ENCODE assay signal across 39 cellular contexts in the genomic region with DNA sequence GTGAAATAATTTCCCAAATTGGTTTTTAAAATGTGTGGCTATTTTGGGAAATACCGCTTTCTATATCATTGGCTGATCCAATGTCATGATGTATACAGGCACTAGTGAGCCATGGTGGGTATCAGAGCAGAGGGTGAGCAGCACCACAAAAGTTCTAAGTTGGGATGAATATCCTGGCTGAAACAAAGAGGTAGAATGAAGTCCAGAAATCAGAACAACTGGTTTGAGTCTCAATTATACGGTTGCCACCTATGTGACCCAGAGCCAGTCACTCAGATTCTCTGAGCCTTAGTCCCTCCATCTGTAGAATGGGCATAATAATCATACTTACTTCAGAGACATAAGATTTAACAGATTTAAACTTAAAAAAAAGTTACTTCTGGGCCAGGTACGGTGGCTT.
"Had no signal": no experiment of that assay in that cellular context is flagged by ENCODE, and none has a peak within 500 bp of the region (broad histone marks: within the 10 kb centered on the region; RNA-seq: fewer than 3 reads in every experiment).

No MANE protein-coding gene starts in this region.

- H3K27me3 Mint-ChIP-seq: activated CD4-positive, alpha-beta memory T cell treated with anti-CD3 and anti-CD28 coated beads, Interleukin-2, amount 10 ng/mL, durations not matched to agents 7 days and 5 days; activated CD4-positive, alpha-beta T cell treated with anti-CD3 and anti-CD28 coated beads for 36 hours; activated CD4-positive, alpha-beta T cell treated with anti-CD3 and anti-CD28 coated beads, Interleukin-2, amount 10 ng/mL, durations not matched to agents 7 days and 5 days; activated CD8-positive, alpha-beta memory T cell treated with anti-CD3 and anti-CD28 coated beads, Interleukin-2, amount 10 ng/mL, durations not matched to agents 7 days and 5 days; activated naive CD4-positive, alpha-beta T cell treated with anti-CD3 and anti-CD28 coated beads, Interleukin-2, amount 10 ng/mL, durations not matched to agents 7 days and 5 days; activated naive CD4-positive, alpha-beta T cell treated with anti-CD3 and anti-CD28 coated beads, Interleukin-2, amount 50 U/mL, for 24 hours; activated naive CD8-positive, alpha-beta T cell; activated naive CD8-positive, alpha-beta T cell treated with anti-CD3 and anti-CD28 coated beads, Interleukin-2, amount 10 ng/mL, durations not matched to agents 7 days and 5 days; activated naive CD8-positive, alpha-beta T cell treated with anti-CD3 and anti-CD28 coated beads, Interleukin-2, amount 50 U/mL, for 24 hours; activated T-cell treated with anti-CD3 and anti-CD28 coated beads, Interleukin-2, amount 50 U/mL, for 24 hours; central memory CD8-positive, alpha-beta T cell had no signal

- H3K36me3 ChIP-seq: ascending aorta, cardiac muscle cell had no signal

- FAIRE-seq: bronchial epithelial cell, TTC549 had no signal

- H3K36me3 Mint-ChIP-seq: activated CD8-positive, alpha-beta memory T cell treated with anti-CD3 and anti-CD28 coated beads, Interleukin-2, amount 10 ng/mL, durations not matched to agents 7 days and 5 days; activated naive CD4-positive, alpha-beta T cell treated with anti-CD3 and anti-CD28 coated beads, Interleukin-2, amount 10 ng/mL, durations not matched to agents 7 days and 5 days; activated naive CD4-positive, alpha-beta T cell treated with anti-CD3 and anti-CD28 coated beads, Interleukin-2, amount 50 U/mL, for 24 hours; activated naive CD8-positive, alpha-beta T cell; activated naive CD8-positive, alpha-beta T cell treated with anti-CD3 and anti-CD28 coated beads, Interleukin-2, amount 10 ng/mL, durations not matched to agents 7 days and 5 days; brain had no signal

- H3K27me3 ChIP-seq: ascending aorta, cardiac muscle cell had no signal

- H3K4me1 Mint-ChIP-seq: activated CD4-positive, alpha-beta memory T cell treated with anti-CD3 and anti-CD28 coated beads, Interleukin-2, amount 10 ng/mL, durations not matched to agents 7 days and 5 days; activated CD4-positive, alpha-beta T cell treated with anti-CD3 and anti-CD28 coated beads for 36 hours; activated CD4-positive, alpha-beta T cell treated with anti-CD3 and anti-CD28 coated beads, Interleukin-2, amount 10 ng/mL, durations not matched to agents 7 days and 5 days; activated CD8-positive, alpha-beta memory T cell treated with anti-CD3 and anti-CD28 coated beads, Interleukin-2, amount 10 ng/mL, durations not matched to agents 7 days and 5 days; activated naive CD4-positive, alpha-beta T cell treated with anti-CD3 and anti-CD28 coated beads, Interleukin-2, amount 10 ng/mL, durations not matched to agents 7 days and 5 days; activated naive CD4-positive, alpha-beta T cell treated with anti-CD3 and anti-CD28 coated beads, Interleukin-2, amount 50 U/mL, for 24 hours; activated naive CD8-positive, alpha-beta T cell treated with anti-CD3 and anti-CD28 coated beads, Interleukin-2, amount 10 ng/mL, durations not matched to agents 7 days and 5 days; activated naive CD8-positive, alpha-beta T cell treated with anti-CD3 and anti-CD28 coated beads, Interleukin-2, amount 50 U/mL, for 24 hours; brain; central memory CD8-positive, alpha-beta T cell had no signal

- H3K4me3 ChIP-seq: ascending aorta, cardiac muscle cell had no signal

- H3K4me1 ChIP-seq: ascending aorta had no signal

- H3K9me3 ChIP-seq: ascending aorta had no signal

- DNase-seq: activated CD4-positive, alpha-beta memory T cell treated with anti-CD3 and anti-CD28 coated beads, Interleukin-2, amount 10 ng/mL, durations not matched to agents 7 days and 5 days; activated CD4-positive, alpha-beta T cell treated with anti-CD3 and anti-CD28 coated beads for 1 hour; activated CD4-positive, alpha-beta T cell treated with anti-CD3 and anti-CD28 coated beads for 36 hours; activated CD4-positive, alpha-beta T cell treated with anti-CD3 and anti-CD28 coated beads for 48 hours; activated CD4-positive, alpha-beta T cell treated with anti-CD3 and anti-CD28 coated beads, Interleukin-2, amount 10 ng/mL, durations not matched to agents 7 days and 5 days; activated CD4-positive, alpha-beta T cell treated with anti-CD3 and anti-CD28 coated beads, Interleukin-2, amount 50 U/mL, for 48 hours; activated CD4-positive, CD25-positive, alpha-beta regulatory T cell; activated CD8-positive, alpha-beta memory T cell treated with anti-CD3 and anti-CD28 coated beads for 24 hours; activated CD8-positive, alpha-beta memory T cell treated with anti-CD3 and anti-CD28 coated beads, Interleukin-2, amount 10 ng/mL, durations not matched to agents 7 days and 5 days; activated CD8-positive, alpha-beta memory T cell treated with anti-CD3 and anti-CD28 coated beads, Interleukin-2, amount 50 U/mL, for 48 hours; activated CD8-positive, alpha-beta T cell treated with anti-CD3 and anti-CD28 coated beads, Interleukin-2, amount 10 ng/mL, durations not matched to agents 7 days and 5 days; activated effector memory CD4-positive, alpha-beta T cell treated with Interleukin-2 at 50 U/mL for 16 hours; activated gamma-delta T cell; activated naive CD4-positive, alpha-beta T cell treated with anti-CD3 and anti-CD28 coated beads, Interleukin-2, amount 10 ng/mL, durations not matched to agents 7 days and 5 days; activated naive CD4-positive, alpha-beta T cell treated with Interleukin-2 at 50 U/mL for 16 hours; activated naive CD8-positive, alpha-beta T cell treated with anti-CD3 and anti-CD28 coated beads, Interleukin-2, amount 10 ng/mL, durations not matched to agents 7 days and 5 days; activated naive CD8-positive, alpha-beta T cell treated with anti-CD3 and anti-CD28 coated beads, Interleukin-2, amount 50 U/mL, for 24 hours; activated T-cell treated with anti-CD3 and anti-CD28 coated beads, Interleukin-2, amount 50 U/mL, for 24 hours; activated T-cell treated with anti-CD3 and anti-CD28 coated beads, Interleukin-2, amount 50 U/mL, for 48 hours; amygdala; anterior cingulate cortex; caudate nucleus; cerebellar nuclear complex; T-helper 1 cell; T-helper 2 cell; T-helper 9 cell had no signal

- H3K27ac Mint-ChIP-seq: activated CD4-positive, alpha-beta memory T cell treated with anti-CD3 and anti-CD28 coated beads, Interleukin-2, amount 10 ng/mL, durations not matched to agents 7 days and 5 days; activated CD4-positive, alpha-beta T cell treated with anti-CD3 and anti-CD28 coated beads for 36 hours; activated CD4-positive, alpha-beta T cell treated with anti-CD3 and anti-CD28 coated beads, Interleukin-2, amount 10 ng/mL, durations not matched to agents 7 days and 5 days; activated CD8-positive, alpha-beta memory T cell treated with anti-CD3 and anti-CD28 coated beads, Interleukin-2, amount 10 ng/mL, durations not matched to agents 7 days and 5 days; activated CD8-positive, alpha-beta T cell treated with anti-CD3 and anti-CD28 coated beads, Interleukin-2, amount 10 ng/mL, durations not matched to agents 7 days and 5 days; activated naive CD4-positive, alpha-beta T cell treated with anti-CD3 and anti-CD28 coated beads, Interleukin-2, amount 10 ng/mL, durations not matched to agents 7 days and 5 days; activated naive CD4-positive, alpha-beta T cell treated with anti-CD3 and anti-CD28 coated beads, Interleukin-2, amount 50 U/mL, for 24 hours; activated naive CD8-positive, alpha-beta T cell; activated naive CD8-positive, alpha-beta T cell treated with anti-CD3 and anti-CD28 coated beads, Interleukin-2, amount 10 ng/mL, durations not matched to agents 7 days and 5 days; activated naive CD8-positive, alpha-beta T cell treated with anti-CD3 and anti-CD28 coated beads, Interleukin-2, amount 50 U/mL, for 24 hours; activated T-cell treated with anti-CD3 and anti-CD28 coated beads, Interleukin-2, amount 50 U/mL, for 24 hours; activated T-helper 2 cell treated with anti-CD3 and anti-CD28 coated beads, Interferon-gamma antibody, Interleukin-2, Interleukin-4, amounts not matched to agents 10 μg/mL and 5 μg/mL and 100 μg/mL, durations not matched to agents 14 hours and 24 hours and 36 hours; brain; T-helper 1 cell treated with Interleukin-12 subunit alpha and Interleukin-12 subunit beta and Interleukin-4 antibody, amounts not matched to agents 30 μg/mL and 1 μg/mL, for 36 hours; T-helper 2 cell treated with Interferon-gamma antibody and Interleukin-4, amounts not matched to agents 5 μg/mL and 100 μg/mL, for 36 hours had no signal

- H3K27ac ChIP-seq: ascending aorta, cardiac muscle cell, VCaP had no signal

- H3K4me3 Mint-ChIP-seq: activated CD4-positive, alpha-beta memory T cell treated with anti-CD3 and anti-CD28 coated beads, Interleukin-2, amount 10 ng/mL, durations not matched to agents 7 days and 5 days; activated CD4-positive, alpha-beta T cell treated with anti-CD3 and anti-CD28 coated beads for 36 hours; activated CD4-positive, alpha-beta T cell treated with anti-CD3 and anti-CD28 coated beads, Interleukin-2, amount 10 ng/mL, durations not matched to agents 7 days and 5 days; activated CD8-positive, alpha-beta memory T cell treated with anti-CD3 and anti-CD28 coated beads, Interleukin-2, amount 10 ng/mL, durations not matched to agents 7 days and 5 days; activated CD8-positive, alpha-beta T cell treated with anti-CD3 and anti-CD28 coated beads, Interleukin-2, amount 10 ng/mL, durations not matched to agents 7 days and 5 days; activated naive CD4-positive, alpha-beta T cell treated with anti-CD3 and anti-CD28 coated beads, Interleukin-2, amount 10 ng/mL, durations not matched to agents 7 days and 5 days; activated naive CD4-positive, alpha-beta T cell treated with anti-CD3 and anti-CD28 coated beads, Interleukin-2, amount 50 U/mL, for 24 hours; activated naive CD8-positive, alpha-beta T cell; activated naive CD8-positive, alpha-beta T cell treated with anti-CD3 and anti-CD28 coated beads, Interleukin-2, amount 10 ng/mL, durations not matched to agents 7 days and 5 days; activated naive CD8-positive, alpha-beta T cell treated with anti-CD3 and anti-CD28 coated beads, Interleukin-2, amount 50 U/mL, for 24 hours; activated T-cell treated with anti-CD3 and anti-CD28 coated beads, Interleukin-2, amount 50 U/mL, for 24 hours; brain; central memory CD8-positive, alpha-beta T cell; T-helper 1 cell treated with Interleukin-12 subunit alpha and Interleukin-12 subunit beta and Interleukin-4 antibody, amounts not matched to agents 30 μg/mL and 1 μg/mL, for 36 hours; T-helper 2 cell treated with Interferon-gamma antibody and Interleukin-4, amounts not matched to agents 5 μg/mL and 100 μg/mL, for 36 hours had no signal

- ATAC-seq: activated CD4-positive, alpha-beta T cell treated with anti-CD3 and anti-CD28 coated beads for 36 hours; activated CD4-positive, CD25-positive, alpha-beta regulatory T cell treated with anti-CD3 and anti-CD28 coated beads, Interleukin-2, amount 50 U/mL, for 24 hours; activated CD8-positive, alpha-beta memory T cell treated with anti-CD3 and anti-CD28 coated beads, Interleukin-2, amount 10 ng/mL, durations not matched to agents 7 days and 5 days; activated CD8-positive, alpha-beta T cell treated with anti-CD3 and anti-CD28 coated beads, Interleukin-2, amount 10 ng/mL, durations not matched to agents 7 days and 5 days; activated naive CD8-positive, alpha-beta T cell treated with anti-CD3 and anti-CD28 coated beads, Interleukin-2, amount 50 U/mL, for 24 hours had no signal

- H3K9me3 Mint-ChIP-seq: activated CD4-positive, alpha-beta memory T cell treated with anti-CD3 and anti-CD28 coated beads, Interleukin-2, amount 10 ng/mL, durations not matched to agents 7 days and 5 days; activated CD4-positive, alpha-beta T cell treated with anti-CD3 and anti-CD28 coated beads, Interleukin-2, amount 10 ng/mL, durations not matched to agents 7 days and 5 days; activated naive CD4-positive, alpha-beta T cell treated with anti-CD3 and anti-CD28 coated beads, Interleukin-2, amount 10 ng/mL, durations not matched to agents 7 days and 5 days; activated naive CD4-positive, alpha-beta T cell treated with anti-CD3 and anti-CD28 coated beads, Interleukin-2, amount 50 U/mL, for 24 hours; activated naive CD8-positive, alpha-beta T cell treated with anti-CD3 and anti-CD28 coated beads, Interleukin-2, amount 10 ng/mL, durations not matched to agents 7 days and 5 days; activated naive CD8-positive, alpha-beta T cell treated with anti-CD3 and anti-CD28 coated beads, Interleukin-2, amount 50 U/mL, for 24 hours; activated T-cell treated with anti-CD3 and anti-CD28 coated beads, Interleukin-2, amount 50 U/mL, for 24 hours; activated T-helper 2 cell treated with anti-CD3 and anti-CD28 coated beads, Interferon-gamma antibody, Interleukin-2, Interleukin-4, amounts not matched to agents 10 μg/mL and 5 μg/mL and 100 μg/mL, durations not matched to agents 14 hours and 24 hours and 36 hours; brain; central memory CD8-positive, alpha-beta T cell; T-helper 1 cell treated with Interleukin-12 subunit alpha and Interleukin-12 subunit beta and Interleukin-4 antibody, amounts not matched to agents 30 μg/mL and 1 μg/mL, for 36 hours; T-helper 2 cell treated with Interferon-gamma antibody and Interleukin-4, amounts not matched to agents 5 μg/mL and 100 μg/mL, for 36 hours had no signal
